ENCODE assay signal across 35 cellular contexts in genomic region chr4:44354172-44354571, GRCh38.
"Had no signal": no experiment of that assay in that cellular context is flagged by ENCODE, and none has a peak within 500 bp of the region (broad histone marks: within the 10 kb centered on the region; RNA-seq: fewer than 3 reads in every experiment).

No MANE protein-coding gene starts in this region.

- H3K36me3 ChIP-seq: MG63 had no signal

- H3K27ac ChIP-seq: KMS-11 had no signal

- H3K4me2 ChIP-seq: KMS-11 had no signal

- H3K9me3 ChIP-seq: MG63 had no signal

- H3K27me3 ChIP-seq: MG63 had no signal

- DNase-seq: Karpas-422, Kasumi-1, MG63, MM.1S, MV-4-11, NCI-H1048, NCI-H1092, NCI-H1092 treated with DMSO at 0.1 percent for 48 hours, NCI-H1105, NCI-H1105 treated with DMSO at 0.1 percent for 48 hours, NCI-H1417, NCI-H1417 treated with DMSO at 0.1 percent for 48 hours, NCI-H1436, NCI-H1436 treated with DMSO at 0.1 percent for 48 hours, NCI-H146, NCI-H1694, NCI-H1694 treated with DMSO at 0.1 percent for 48 hours, NCI-H187, NCI-H187 treated with DMSO at 0.1 percent for 48 hours, NCI-H1930, NCI-H2029, NCI-H2029 treated with DMSO at 0.1 percent for 48 hours, NCI-H2081, NCI-H2081 treated with DMSO at 0.1 percent for 48 hours, NCI-H2107, NCI-H2171, NCI-H2171 treated with DMSO at 0.1 percent for 48 hours, NCI-H2227 treated with DMSO at 0.1 percent for 48 hours, NCI-H226, NCI-H345, NCI-H446, NCI-H446 treated with DMSO at 0.1 percent for 48 hours, NCI-H510A, NCI-H510A treated with DMSO at 0.1 percent for 48 hours had no signal

- H3K9ac ChIP-seq: KMS-11 had no signal

- H3K4me3 ChIP-seq: MG63 had no signal
